ENCODE assay signal across 29 cellular contexts in genomic region chr17:69695646-69696045, GRCh38.
"Had no signal": no experiment of that assay in that cellular context is flagged by ENCODE, and none has a peak within 500 bp of the region (broad histone marks: within the 10 kb centered on the region; RNA-seq: fewer than 3 reads in every experiment).

No MANE protein-coding gene starts in this region.

- ATAC-seq: activated CD8-positive, alpha-beta T cell treated with anti-CD3 and anti-CD28 coated beads for 36 hours; activated naive CD4-positive, alpha-beta T cell treated with anti-CD3 and anti-CD28 coated beads, Interleukin-2, amount 50 U/mL, for 72 hours; activated T-cell treated with anti-CD3 and anti-CD28 coated beads, Interleukin-2, amount 50 U/mL, for 4 hours; activated T-cell treated with anti-CD3 and anti-CD28 coated beads, Interleukin-2, amount 50 U/mL, for 72 hours; activated T-helper 17 cell treated with anti-CD3 and anti-CD28 coated beads, Interleukin-2, amount 50 U/mL, for 72 hours; body of pancreas had no signal

- DNase-seq: activated B cell treated with CpG ODN at 0.5 μM for 24 hours; activated CD4-positive, alpha-beta memory T cell treated with anti-CD3 and anti-CD28 coated beads for 36 hours; activated CD4-positive, alpha-beta T cell treated with anti-CD3 and anti-CD28 coated beads for 4 hours; activated CD4-positive, alpha-beta T cell treated with anti-CD3 and anti-CD28 coated beads, Interleukin-2, amount 10 ng/mL, durations not matched to agents 24 days and 14 days; activated CD4-positive, alpha-beta T cell treated with anti-CD3 and anti-CD28 coated beads, Interleukin-2, amount 50 U/mL, for 1 hour; activated CD4-positive, alpha-beta T cell treated with anti-CD3 and anti-CD28 coated beads, Interleukin-2, amount 50 U/mL, for 4 hours; activated CD4-positive, CD25-positive, alpha-beta regulatory T cell treated with anti-CD3 and anti-CD28 coated beads, Interleukin-2, amount 50 U/mL, for 72 hours; activated CD8-positive, alpha-beta memory T cell treated with anti-CD3 and anti-CD28 coated beads, Interleukin-2, amount 50 U/mL, for 4 hours; activated CD8-positive, alpha-beta T cell treated with anti-CD3 and anti-CD28 coated beads for 36 hours; activated effector memory CD4-positive, alpha-beta T cell treated with anti-CD3 and anti-CD28 coated beads, Interleukin-2, amount 50 U/mL, for 16 hours; activated gamma-delta T cell treated with Interleukin-2 at 50 U/mL for 16 hours; activated naive CD4-positive, alpha-beta T cell; activated naive CD4-positive, alpha-beta T cell treated with anti-CD3 and anti-CD28 coated beads for 36 hours; activated naive CD4-positive, alpha-beta T cell treated with anti-CD3 and anti-CD28 coated beads, Interleukin-2, amount 50 U/mL, for 16 hours; activated naive CD8-positive, alpha-beta T cell treated with anti-CD3 and anti-CD28 coated beads for 36 hours; activated T-cell treated with anti-CD3 and anti-CD28 coated beads for 4 hours; activated T-cell treated with anti-CD3 and anti-CD28 coated beads, Interleukin-2, amount 50 U/mL, for 1 hour; activated T-cell treated with anti-CD3 and anti-CD28 coated beads, Interleukin-2, amount 50 U/mL, for 4 hours; activated T-cell treated with anti-CD3 and anti-CD28 coated beads, Interleukin-2, amount 50 U/mL, for 72 hours; amniotic stem cell; aorta; body of pancreas; brain microvascular endothelial cell; central memory CD4-positive, alpha-beta T cell; T-helper 1 cell; T-helper 2 cell; T-helper 9 cell had no signal
